15 cellular contexts compared by ENCODE assay signal in the genomic region with DNA sequence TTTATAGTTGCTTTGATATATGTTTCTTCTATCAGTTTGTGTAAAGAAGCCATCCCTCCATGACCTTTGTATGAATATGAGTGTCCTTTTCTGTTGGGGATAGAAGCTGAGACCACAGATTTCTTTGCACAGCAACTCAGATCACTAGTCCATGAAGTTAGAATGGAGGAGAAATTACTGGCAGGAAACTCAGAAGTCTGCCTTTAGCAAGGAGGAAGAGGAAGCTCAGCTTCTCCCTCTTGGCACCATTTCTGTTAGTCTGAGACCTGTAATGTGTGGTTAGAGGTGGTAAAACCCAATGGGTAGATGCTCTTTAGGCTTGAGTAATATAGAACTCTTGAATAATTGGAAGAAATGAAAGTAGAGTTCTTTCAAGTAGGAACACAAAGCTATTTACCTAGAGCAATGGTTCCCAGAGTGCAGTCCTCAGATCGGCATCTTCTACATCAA.
A peak's percentile ranks its signal among the peaks of the same experiment; 100 is the strongest.
DNase-seq lines count a peak whose midpoint lies in the region; ATAC-seq, FAIRE-seq and TF ChIP-seq lines count a peak whose summit lies in the region.
"Had no signal": no experiment of that assay in that cellular context is flagged by ENCODE, and none has a peak within 500 bp of the region (broad histone marks: within the 10 kb centered on the region; RNA-seq: fewer than 3 reads in every experiment).

No MANE protein-coding gene starts in this region.

- FAIRE-seq in GM12892 (lab: Jason Lieb, UNC): peak; percentile 91
- FAIRE-seq: RCC 7860 had no signal

- H3K4me3 Mint-ChIP-seq in endothelial cell (ENCODE audit: unreplicated experiment): no peak overlapping the region

- H3K27me3 Mint-ChIP-seq in endothelial cell (ENCODE audit: unreplicated experiment): no peaks in the 10 kb centered on the region

- DNase-seq in GM12892 (ENCODE audit: insufficient read length): no peak
- no peak for DNase-seq in posterior cingulate gyrus
- DNase-seq in left colon: no peak
- DNase-seq in stimulated activated CD8-positive, alpha-beta memory T cell treated with anti-CD3 and anti-CD28 coated beads, Interleukin-4, amount 100 ng/mL, for 48 hours: no peak
- no peak for DNase-seq in endothelial cell (ENCODE audit: low spot score)
- DNase-seq: GF-D8, islet precursor cell, Karpas-422, NCI-H2227 treated with DMSO at 0.1 percent for 48 hours, thyroid gland had no signal

- H3K9me3 Mint-ChIP-seq in endothelial cell (ENCODE audit: unreplicated experiment): no peaks in the 10 kb centered on the region

- H3K36me3 Mint-ChIP-seq in endothelial cell (ENCODE audit: low read depth, unreplicated experiment): no peaks in the 10 kb centered on the region

- H3K4me1 Mint-ChIP-seq in endothelial cell (ENCODE audit: unreplicated experiment): peaks cover 5% of the 10 kb centered on the region

- TF ChIP-seq POLR2A in GM12892 (IDR thresholded peaks at IDR 0.05; ENCODE audit: low read depth, low read length): no peak

- H3K27ac Mint-ChIP-seq in endothelial cell (ENCODE audit: unreplicated experiment): no peak overlapping the region

- TF ChIP-seq CTCF in endothelial cell (IDR thresholded peaks at IDR 0.05; ENCODE audit: unreplicated experiment): no peak

- intact Hi-C loops in posterior cingulate gyrus (cut with DNase I) (no loop called here), left colon (cut with DNase I, micrococcal nuclease) (no loop called here)

- ATAC-seq in GM19452 (IDR thresholded peaks at IDR 0.05; ENCODE audit: unreplicated experiment) (peak; percentile 73), HG02840 (IDR thresholded peaks at IDR 0.05; ENCODE audit: low FRiP score, unreplicated experiment) (peak; percentile 62), HG03442 (IDR thresholded peaks at IDR 0.05; ENCODE audit: unreplicated experiment) (peak; percentile 91), left colon (no peak)
- ATAC-seq: sciatic nerve had no signal
